26 cellular contexts compared by ENCODE assay signal in the genomic region with DNA sequence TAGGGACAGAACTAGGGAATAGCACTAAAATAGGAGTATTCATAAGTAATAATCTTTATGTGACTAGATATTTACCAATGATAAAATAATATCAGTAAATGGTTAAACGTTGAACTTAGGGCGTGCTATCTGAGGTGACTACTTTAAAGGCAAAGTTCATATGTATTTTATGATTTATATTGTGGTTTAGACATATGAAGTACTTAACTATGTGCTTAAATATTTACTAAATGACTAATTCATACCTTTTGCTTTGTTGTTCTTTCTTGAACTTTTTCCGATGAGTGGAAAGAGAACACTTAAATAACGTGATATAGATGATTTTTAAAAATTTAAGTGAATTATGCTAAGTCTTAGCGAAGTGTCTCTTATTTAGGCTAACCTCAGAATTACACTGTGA. TPM values are rescaled to one million over a fixed set of nuclear protein-coding genes. Genes with fewer than 3 reads are reported as not detected.
"Had no signal": no experiment of that assay in that cellular context is flagged by ENCODE, and none has a peak within 500 bp of the region (broad histone marks: within the 10 kb centered on the region; RNA-seq: fewer than 3 reads in every experiment).

No MANE protein-coding gene starts in this region.

- H3K4me3 ChIP-seq: body of pancreas had no signal

- H3K36me3 Mint-ChIP-seq: activated CD8-positive, alpha-beta memory T cell treated with anti-CD3 and anti-CD28 coated beads, Interleukin-2, amount 10 ng/mL, durations not matched to agents 7 days and 5 days; activated naive CD4-positive, alpha-beta T cell treated with anti-CD3 and anti-CD28 coated beads, Interleukin-2, amount 50 U/mL, for 24 hours had no signal

- H3K27ac ChIP-seq: body of pancreas, KMS-11 had no signal

- FAIRE-seq: TTC549 had no signal

- H3K27me3 ChIP-seq: body of pancreas had no signal

- DNase-seq: activated B cell treated with CpG ODN at 0.5 μM for 24 hours; activated CD4-positive, alpha-beta T cell treated with anti-CD3 and anti-CD28 coated beads for 1 hour; activated CD4-positive, alpha-beta T cell treated with anti-CD3 and anti-CD28 coated beads, Interleukin-2, amount 10 ng/mL, durations not matched to agents 24 days and 14 days; activated CD4-positive, alpha-beta T cell treated with anti-CD3 and anti-CD28 coated beads, Interleukin-2, amount 50 U/mL, for 48 hours; activated CD8-positive, alpha-beta memory T cell treated with anti-CD3 and anti-CD28 coated beads, Interleukin-2, amount 10 ng/mL, durations not matched to agents 7 days and 5 days; activated effector memory CD4-positive, alpha-beta T cell treated with Interleukin-2 at 50 U/mL for 16 hours; activated naive CD4-positive, alpha-beta T cell; activated T-cell treated with anti-CD3 and anti-CD28 coated beads, Interleukin-2, amount 50 U/mL, for 24 hours; aorta; body of pancreas; MV-4-11; NCI-H1092 treated with DMSO at 0.1 percent for 48 hours; NCI-H1417 treated with DMSO at 0.1 percent for 48 hours; NCI-H1694 treated with DMSO at 0.1 percent for 48 hours; NCI-H2029 treated with DMSO at 0.1 percent for 48 hours; NCI-H510A treated with DMSO at 0.1 percent for 48 hours; NCI-H69; SIG-M5; T-helper 17 cell; T-helper 9 cell had no signal

- H3K4me1 ChIP-seq: body of pancreas had no signal

- H3K4me1 Mint-ChIP-seq: activated B cell treated with CpG ODN at 0.5 μM for 24 hours; activated CD4-positive, alpha-beta T cell treated with anti-CD3 and anti-CD28 coated beads, Interleukin-2, amount 10 ng/mL, durations not matched to agents 24 days and 14 days; activated CD8-positive, alpha-beta memory T cell treated with anti-CD3 and anti-CD28 coated beads, Interleukin-2, amount 10 ng/mL, durations not matched to agents 7 days and 5 days; activated naive CD4-positive, alpha-beta T cell treated with anti-CD3 and anti-CD28 coated beads, Interleukin-2, amount 50 U/mL, for 24 hours; central memory CD8-positive, alpha-beta T cell; T-helper 17 cell had no signal

- H3K9me3 Mint-ChIP-seq: activated B cell treated with CpG ODN at 0.5 μM for 24 hours; activated CD4-positive, alpha-beta T cell treated with anti-CD3 and anti-CD28 coated beads, Interleukin-2, amount 10 ng/mL, durations not matched to agents 24 days and 14 days; activated T-helper 1 cell treated with anti-CD3 and anti-CD28 coated beads, Interleukin-12 subunit alpha, Interleukin-12 subunit beta, Interleukin-2, Interleukin-4 antibody, amounts not matched to agents 30 ng/mL and 10 ng/mL and 1 ng/mL, durations not matched to agents 14 hours and 24 hours and 36 hours had no signal

- H3K4me2 ChIP-seq: KMS-11 had no signal

- H3K27ac Mint-ChIP-seq: activated B cell treated with CpG ODN at 0.5 μM for 24 hours; activated CD4-positive, alpha-beta T cell treated with anti-CD3 and anti-CD28 coated beads, Interleukin-2, amount 10 ng/mL, durations not matched to agents 24 days and 14 days; activated CD8-positive, alpha-beta memory T cell treated with anti-CD3 and anti-CD28 coated beads, Interleukin-2, amount 10 ng/mL, durations not matched to agents 7 days and 5 days; activated naive CD4-positive, alpha-beta T cell treated with anti-CD3 and anti-CD28 coated beads, Interleukin-2, amount 50 U/mL, for 24 hours; activated T-cell treated with anti-CD3 and anti-CD28 coated beads, Interleukin-2, amount 50 U/mL, for 24 hours; activated T-helper 1 cell treated with anti-CD3 and anti-CD28 coated beads, Interleukin-12 subunit alpha, Interleukin-12 subunit beta, Interleukin-2, Interleukin-4 antibody, amounts not matched to agents 30 ng/mL and 10 ng/mL and 1 ng/mL, durations not matched to agents 14 hours and 24 hours and 36 hours; T-helper 17 cell had no signal

- H3K9me3 ChIP-seq: body of pancreas had no signal

- ATAC-seq: activated CD8-positive, alpha-beta memory T cell treated with anti-CD3 and anti-CD28 coated beads, Interleukin-2, amount 10 ng/mL, durations not matched to agents 7 days and 5 days; body of pancreas; T-helper 17 cell had no signal

- H3K4me3 Mint-ChIP-seq: activated B cell treated with CpG ODN at 0.5 μM for 24 hours; activated CD4-positive, alpha-beta T cell treated with anti-CD3 and anti-CD28 coated beads, Interleukin-2, amount 10 ng/mL, durations not matched to agents 24 days and 14 days; activated CD8-positive, alpha-beta memory T cell treated with anti-CD3 and anti-CD28 coated beads, Interleukin-2, amount 10 ng/mL, durations not matched to agents 7 days and 5 days; activated naive CD4-positive, alpha-beta T cell treated with anti-CD3 and anti-CD28 coated beads, Interleukin-2, amount 50 U/mL, for 24 hours; activated T-cell treated with anti-CD3 and anti-CD28 coated beads, Interleukin-2, amount 50 U/mL, for 24 hours; activated T-helper 1 cell treated with anti-CD3 and anti-CD28 coated beads, Interleukin-12 subunit alpha, Interleukin-12 subunit beta, Interleukin-2, Interleukin-4 antibody, amounts not matched to agents 30 ng/mL and 10 ng/mL and 1 ng/mL, durations not matched to agents 14 hours and 24 hours and 36 hours; central memory CD8-positive, alpha-beta T cell; T-helper 17 cell had no signal

- H3K27me3 Mint-ChIP-seq: activated B cell treated with CpG ODN at 0.5 μM for 24 hours; activated CD4-positive, alpha-beta T cell treated with anti-CD3 and anti-CD28 coated beads, Interleukin-2, amount 10 ng/mL, durations not matched to agents 24 days and 14 days; activated CD8-positive, alpha-beta memory T cell treated with anti-CD3 and anti-CD28 coated beads, Interleukin-2, amount 10 ng/mL, durations not matched to agents 7 days and 5 days; activated naive CD4-positive, alpha-beta T cell treated with anti-CD3 and anti-CD28 coated beads, Interleukin-2, amount 50 U/mL, for 24 hours; activated T-cell treated with anti-CD3 and anti-CD28 coated beads, Interleukin-2, amount 50 U/mL, for 24 hours; central memory CD8-positive, alpha-beta T cell; T-helper 17 cell had no signal

- H3K9ac ChIP-seq: KMS-11 had no signal

RNA-seq across cellular contexts. Expression of a gene that starts 14.7 kb away (rescaled TPM):
- total RNA-seq: activated B cell treated with CpG ODN at 0.5 μM for 24 hours; activated CD4-positive, alpha-beta T cell treated with anti-CD3 and anti-CD28 coated beads, Interleukin-2, amount 10 ng/mL, durations not matched to agents 24 days and 14 days; activated CD8-positive, alpha-beta memory T cell treated with anti-CD3 and anti-CD28 coated beads, Interleukin-2, amount 10 ng/mL, durations not matched to agents 7 days and 5 days; activated T-helper 1 cell treated with anti-CD3 and anti-CD28 coated beads, Interleukin-12 subunit alpha, Interleukin-12 subunit beta, Interleukin-2, Interleukin-4 antibody, amounts not matched to agents 30 ng/mL and 10 ng/mL and 1 ng/mL, durations not matched to agents 14 hours and 24 hours and 36 hours; MCF 10A; T-helper 17 cell had no signal
